In the genomic region with DNA sequence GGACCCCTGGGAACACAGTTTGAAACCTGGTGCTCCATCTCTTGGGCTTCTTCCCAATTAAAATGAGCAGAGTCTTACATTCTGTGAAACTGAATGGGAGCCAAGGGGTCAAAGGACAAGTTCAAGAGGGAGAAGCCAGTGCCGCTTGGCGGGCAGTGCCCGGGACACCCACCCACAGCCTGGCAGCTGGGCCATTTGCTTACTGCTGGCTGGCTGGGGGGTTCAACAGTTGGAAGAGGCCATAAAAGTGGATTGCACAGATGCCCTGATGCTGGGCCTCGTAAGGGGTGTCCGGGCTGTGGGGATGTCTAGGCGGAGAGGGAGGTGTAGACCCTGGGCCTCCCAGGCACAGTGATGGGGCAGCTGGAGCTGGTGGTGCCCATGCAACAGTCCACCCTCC, we compare ENCODE assay signal across 1 cellular context.
TF ChIP-seq lines count a peak whose summit lies in the region.

No MANE protein-coding gene starts in this region.

TF ChIP-seq in HepG2, 621 proteins besides CTCF, POLR2A, EP300 and RAD21 (continued from another document):
- TF ChIP-seq, protein P1, sequence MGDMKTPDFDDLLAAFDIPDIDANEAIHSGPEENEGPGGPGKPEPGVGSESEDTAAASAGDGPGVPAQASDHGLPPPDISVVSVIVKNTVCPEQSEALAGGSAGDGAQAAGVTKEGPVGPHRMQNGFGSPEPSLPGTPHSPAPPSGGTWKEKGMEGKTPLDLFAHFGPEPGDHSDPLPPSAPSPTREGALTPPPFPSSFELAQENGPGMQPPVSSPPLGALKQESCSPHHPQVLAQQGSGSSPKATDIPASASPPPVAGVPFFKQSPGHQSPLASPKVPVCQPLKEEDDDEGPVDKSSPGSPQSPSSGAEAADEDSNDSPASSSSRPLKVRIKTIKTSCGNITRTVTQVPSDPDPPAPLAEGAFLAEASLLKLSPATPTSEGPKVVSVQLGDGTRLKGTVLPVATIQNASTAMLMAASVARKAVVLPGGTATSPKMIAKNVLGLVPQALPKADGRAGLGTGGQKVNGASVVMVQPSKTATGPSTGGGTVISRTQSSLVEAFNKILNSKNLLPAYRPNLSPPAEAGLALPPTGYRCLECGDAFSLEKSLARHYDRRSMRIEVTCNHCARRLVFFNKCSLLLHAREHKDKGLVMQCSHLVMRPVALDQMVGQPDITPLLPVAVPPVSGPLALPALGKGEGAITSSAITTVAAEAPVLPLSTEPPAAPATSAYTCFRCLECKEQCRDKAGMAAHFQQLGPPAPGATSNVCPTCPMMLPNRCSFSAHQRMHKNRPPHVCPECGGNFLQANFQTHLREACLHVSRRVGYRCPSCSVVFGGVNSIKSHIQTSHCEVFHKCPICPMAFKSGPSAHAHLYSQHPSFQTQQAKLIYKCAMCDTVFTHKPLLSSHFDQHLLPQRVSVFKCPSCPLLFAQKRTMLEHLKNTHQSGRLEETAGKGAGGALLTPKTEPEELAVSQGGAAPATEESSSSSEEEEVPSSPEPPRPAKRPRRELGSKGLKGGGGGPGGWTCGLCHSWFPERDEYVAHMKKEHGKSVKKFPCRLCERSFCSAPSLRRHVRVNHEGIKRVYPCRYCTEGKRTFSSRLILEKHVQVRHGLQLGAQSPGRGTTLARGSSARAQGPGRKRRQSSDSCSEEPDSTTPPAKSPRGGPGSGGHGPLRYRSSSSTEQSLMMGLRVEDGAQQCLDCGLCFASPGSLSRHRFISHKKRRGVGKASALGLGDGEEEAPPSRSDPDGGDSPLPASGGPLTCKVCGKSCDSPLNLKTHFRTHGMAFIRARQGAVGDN (CRISPR knock-in tag; IDR thresholded peaks at IDR 0.05): 0 out of 2 replicates have a peak, but pooled peaks have one; percentile 9
- peak; percentile 46 for TF ChIP-seq AGO2 (optimal IDR thresholded peaks at IDR 0.05; ENCODE audit: low read depth, low read length)
- no peak for TF ChIP-seq NR2F1 (CRISPR knock-in tag; IDR thresholded peaks at IDR 0.05)
- TF ChIP-seq HNRNPL (IDR thresholded peaks at IDR 0.05; ENCODE audit: low read depth, low read length): peak; percentile 90
